8 cellular contexts compared by ENCODE assay signal in genomic region chr19:50383307-50383851, GRCh38. TPM values are rescaled to one million over a fixed set of nuclear protein-coding genes. Genes with fewer than 3 reads are reported as not detected.
DNase-seq lines count a peak whose midpoint lies in the region; FAIRE-seq and TF ChIP-seq lines count a peak whose summit lies in the region.

No MANE protein-coding gene starts in this region.

- no peak for TF ChIP-seq POLR2A in GM12891 (IDR thresholded peaks at IDR 0.05; ENCODE audit: low read depth, low read length)
- no peak for TF ChIP-seq POLR2A in ovary (IDR thresholded peaks at IDR 0.05)

- intact Hi-C loops in ovary (cut with DNase I), result loop anchor here in 1 of 4 donors (10.0 kb wide), 1 partner anchor 421 kb away; no protein-coding TSS in a partner anchor

- no peak for DNase-seq in GM12891 (ENCODE audit: insufficient read length, low spot score)
- peak; percentile 7 for DNase-seq in NCI-H526 treated with DMSO at 0.1 percent for 48 hours (lab: John Stamatoyannopoulos, UW)
- no peak for DNase-seq in endothelial cell (ENCODE audit: low spot score)
- DNase-seq in ovary, result no peak
- DNase-seq in hepatic stellate cell (ENCODE audit: low spot score), result no peak
- DNase-seq in COLO668 (lab: John Stamatoyannopoulos, UW; ENCODE audit: unreplicated experiment), result no peak
- DNase-seq in midbrain (lab: John Stamatoyannopoulos, UW), result no peak
- DNase-seq in germinal center (ENCODE audit: low spot score), result no peak

- no peaks in the 10 kb centered on the region for H3K9me3 ChIP-seq in ovary

- H3K27ac Mint-ChIP-seq in endothelial cell (ENCODE audit: unreplicated experiment), result peak overlapping the region; percentile 79

- TF ChIP-seq EP300 in ovary (IDR thresholded peaks at IDR 0.05), result no peak

- peaks cover 16% of the 10 kb centered on the region for H3K4me1 Mint-ChIP-seq in endothelial cell (ENCODE audit: unreplicated experiment)

- H3K27me3 Mint-ChIP-seq in endothelial cell (ENCODE audit: unreplicated experiment), result peaks cover 23% of the 10 kb centered on the region

- no peak for FAIRE-seq in GM12891 (lab: Jason Lieb, UNC)

- peaks cover 46% of the 10 kb centered on the region for H3K36me3 Mint-ChIP-seq in endothelial cell (ENCODE audit: low read depth, unreplicated experiment)

- peak overlapping the region; percentile 60 for H3K4me3 ChIP-seq in ovary

- H3K36me3 ChIP-seq in ovary, result no peaks in the 10 kb centered on the region

- no peak for TF ChIP-seq CTCF in endothelial cell (IDR thresholded peaks at IDR 0.05; ENCODE audit: unreplicated experiment)
- TF ChIP-seq CTCF in ovary (IDR thresholded peaks at IDR 0.05), result no peak

- H3K4me1 ChIP-seq in ovary (ENCODE audit: insufficient read depth), result peaks cover 2% of the 10 kb centered on the region

- no peaks in the 10 kb centered on the region for H3K9me3 Mint-ChIP-seq in endothelial cell (ENCODE audit: unreplicated experiment)

- H3K27ac ChIP-seq in ovary, result peak overlapping the region; percentile 58 to 80

- H3K27me3 ChIP-seq in ovary, result no peaks in the 10 kb centered on the region

- WGBS in ovary, 3 donors, result 17 to 28% (median 20%) methylated on average over 15 of the region's 15 CpGs

- peak overlapping the region; percentile 94 for H3K4me3 Mint-ChIP-seq in endothelial cell (ENCODE audit: unreplicated experiment)

TF ChIP-seq in GM12891, 5 proteins besides CTCF, POLR2A, EP300 and RAD21:
- no peak for TF ChIP-seq PAX5 (IDR thresholded peaks at IDR 0.05; ENCODE audit: insufficient read depth, low read length, severe bottlenecking)
- no peak for TF ChIP-seq POLR2AphosphoS5 (IDR thresholded peaks at IDR 0.05; ENCODE audit: low read depth, low read length)
- no peak for TF ChIP-seq TAF1 (IDR thresholded peaks at IDR 0.05; ENCODE audit: low read depth, low read length)
- peak; percentile 34; the same call in 1 of the 2 replicates for TF ChIP-seq SPI1 (IDR thresholded peaks at IDR 0.05; ENCODE audit: low read depth, low read length)

RNA-seq across cellular contexts. Expression of gene POLD1, which starts 0.8 kb away (rescaled TPM):
- polyA plus RNA-seq in GM12891 (2012; ENCODE audit: low read depth, missing spikeins), result 63.4 TPM
- total RNA-seq in endothelial cell (ENCODE audit: unreplicated experiment) (54.4 TPM), ovary (10 to 100 TPM in 6 of 7 donors, 1 to 10 TPM in 1; 7.5 to 25.2 (median 20.3) TPM)
- 10 to 100 TPM in 1 of 2 donors, under 1 TPM in 1; 0.52 to 14.4 TPM for polyA plus RNA-seq in ovary

RNA-seq across cellular contexts. Expression of gene NR1H2, which starts 7.1 kb away (rescaled TPM):
- 33.6 TPM for polyA plus RNA-seq in GM12891 (2012; ENCODE audit: low read depth, missing spikeins)
- 21.6 TPM for total RNA-seq in endothelial cell (ENCODE audit: unreplicated experiment)
- total RNA-seq in ovary, result 10 to 100 TPM; 58.6 to 84.2 (median 62.3) TPM
- 10 to 100 TPM; 11.5 to 72.1 TPM for polyA plus RNA-seq in ovary

RNA-seq across cellular contexts. Expression of gene NAPSA, which starts 17.9 kb away (rescaled TPM):
- 21.5 TPM for polyA plus RNA-seq in GM12891 (2012; ENCODE audit: low read depth, missing spikeins)
- total RNA-seq in endothelial cell (ENCODE audit: unreplicated experiment), result not detected
- total RNA-seq in ovary, result 1 to 10 TPM in 4 of 7 donors, under 1 TPM in 3; 0.61 to 2.7 (median 1.0) TPM
- under 1 TPM; 0.40 to 0.87 TPM for polyA plus RNA-seq in ovary

RNA-seq across cellular contexts. Expression of gene SPIB, which starts 35.4 kb away (rescaled TPM):
- polyA plus RNA-seq in GM12891 (2012; ENCODE audit: low read depth, missing spikeins), result 80.2 TPM
- total RNA-seq in endothelial cell (ENCODE audit: unreplicated experiment) (not detected), ovary (under 1 TPM in 3 of 7 donors, not detected in 4; 0.12 to 0.46 (median 0.26) TPM)
- polyA plus RNA-seq in ovary, result under 1 TPM in 1 of 2 donors, not detected in 1; 0.25 TPM

RNA-seq across cellular contexts. Expression of gene MYBPC2, which starts 49.3 kb away (rescaled TPM):
- polyA plus RNA-seq in GM12891 (2012; ENCODE audit: low read depth, missing spikeins), result 2.1 TPM
- 0.46 TPM for total RNA-seq in endothelial cell (ENCODE audit: unreplicated experiment)
- total RNA-seq in ovary, result under 1 TPM in 3 of 7 donors, not detected in 4; 0.05 to 0.12 (median 0.08) TPM
- polyA plus RNA-seq in ovary, result under 1 TPM in 1 of 2 donors, not detected in 1; 0.28 TPM
